ENCODE assay signal across 8 cellular contexts in genomic region chr16:30585022-30585399, GRCh38. TPM values are rescaled to one million over a fixed set of nuclear protein-coding genes. Genes with fewer than 3 reads are reported as not detected.
DNase-seq lines count a peak whose midpoint lies in the region; ATAC-seq and TF ChIP-seq lines count a peak whose summit lies in the region.

No MANE protein-coding gene starts in this region.

- TF ChIP-seq CTCF in PC-9 (conservative IDR thresholded peaks at IDR 0.05) (no peak), endodermal cell (conservative IDR thresholded peaks at IDR 0.05) (no peak)

- peak overlapping the region; percentile 87 for H3K4me3 Mint-ChIP-seq in activated CD4-positive, alpha-beta T cell treated with anti-CD3 and anti-CD28 coated beads, Interleukin-2, amount 10 ng/mL, durations not matched to agents 7 days and 5 days
- H3K4me3 Mint-ChIP-seq in endodermal cell: peak overlapping the region; percentile 70

- peaks cover 37% of the 10 kb centered on the region for H3K4me1 Mint-ChIP-seq in activated CD4-positive, alpha-beta T cell treated with anti-CD3 and anti-CD28 coated beads, Interleukin-2, amount 10 ng/mL, durations not matched to agents 7 days and 5 days
- peaks cover 10% of the 10 kb centered on the region for H3K4me1 Mint-ChIP-seq in endodermal cell

- peak; percentile 24 for DNase-seq in activated CD4-positive, alpha-beta T cell treated with anti-CD3 and anti-CD28 coated beads, Interleukin-2, amount 10 ng/mL, durations not matched to agents 7 days and 5 days
- DNase-seq in activated CD4-positive, alpha-beta T cell treated with anti-CD3 and anti-CD28 coated beads for 1 hour: no peak
- DNase-seq in PC-9 (no peak), endodermal cell (peak; percentile 77), SIG-M5 (lab: John Stamatoyannopoulos, UW) (no peak)

- H4K20me1 ChIP-seq in PC-9 (ENCODE audit: insufficient read depth): no peaks in the 10 kb centered on the region; the same call in 1 of the 2 replicates

- H3K9ac ChIP-seq in endodermal cell (ENCODE audit: extremely low read depth, low read length, poor library complexity, severe bottlenecking): peak overlapping the region; percentile 70

- intact Hi-C loops in PC-9 (cut with micrococcal nuclease; ENCODE audit: unreplicated experiment): loop anchor here (1.0 to 2.0 kb wide), 4 partner anchors 14 to 74 kb away; partner anchors contain the start of genes FBRS, ZNF688 and ZNF764

- H3K36me3 Mint-ChIP-seq in activated CD4-positive, alpha-beta T cell treated with anti-CD3 and anti-CD28 coated beads, Interleukin-2, amount 10 ng/mL, durations not matched to agents 7 days and 5 days (ENCODE audit: low read depth): peaks cover 29% of the 10 kb centered on the region
- H3K36me3 Mint-ChIP-seq in endodermal cell (ENCODE audit: low read depth): peaks cover 47% of the 10 kb centered on the region

- no TSS peak for BruUV-seq in PC-9 (replicated peaks; lab: Mats Ljungman, UMichigan)

- POLR2A ChIA-PET in activated CD4-positive, alpha-beta T cell treated with anti-CD3 and anti-CD28 coated beads, Interleukin-2, amount 10 ng/mL, durations not matched to agents 7 days and 5 days (lab: Charles Lee): interaction anchor here (1.0 kb wide), 1 partner anchor 13 kb away, joined by 5 read pairs; the partner anchor contains the start of gene ZNF688
- POLR2A ChIA-PET in PC-9 (lab: Charles Lee; ENCODE audit: unreplicated experiment): interaction anchor here (0.7 to 1.0 kb wide), 2 partner anchors 13 to 27 kb away, joined by 7 to 8 read pairs; partner anchors contain the start of gene ZNF764

- peaks cover 11% of the 10 kb centered on the region; the same call in 1 of the 2 replicates for H3F3A ChIP-seq in PC-9 (ENCODE audit: insufficient read depth, low read depth)

- no peaks in the 10 kb centered on the region for H3K9me2 ChIP-seq in PC-9 (ENCODE audit: insufficient read depth)

- peak overlapping the region; percentile 91 for H3K27ac Mint-ChIP-seq in activated CD4-positive, alpha-beta T cell treated with anti-CD3 and anti-CD28 coated beads, Interleukin-2, amount 10 ng/mL, durations not matched to agents 7 days and 5 days
- H3K27ac Mint-ChIP-seq in endodermal cell: peak overlapping the region; percentile 74

- H3K27me3 Mint-ChIP-seq in activated CD4-positive, alpha-beta T cell treated with anti-CD3 and anti-CD28 coated beads, Interleukin-2, amount 10 ng/mL, durations not matched to agents 7 days and 5 days: no peaks in the 10 kb centered on the region
- H3K27me3 Mint-ChIP-seq in endodermal cell (ENCODE audit: insufficient read depth): no peaks in the 10 kb centered on the region

- H3K9me3 ChIP-seq in PC-9 (ENCODE audit: insufficient read depth, low read depth) (no peaks in the 10 kb centered on the region), endodermal cell (ENCODE audit: control insufficient read depth, low read length) (no peaks in the 10 kb centered on the region), neuron (ENCODE audit: low read length) (no peaks in the 10 kb centered on the region)

- H3K4me2 ChIP-seq in PC-9: peak overlapping the region; percentile 95

- CTCF ChIA-PET in activated CD4-positive, alpha-beta T cell treated with anti-CD3 and anti-CD28 coated beads, Interleukin-2, amount 10 ng/mL, durations not matched to agents 7 days and 5 days (lab: Charles Lee): interaction anchor here (0.7 to 3.3 kb wide), 5 partner anchors 9 to 50 kb away, joined by 3 to 16 read pairs (median 6); partner anchors contain the start of genes ZNF688 and ZNF747
- CTCF ChIA-PET in PC-9 (lab: Charles Lee): interaction anchor here (0.7 to 1.6 kb wide), 2 partner anchors 13 to 155 kb away, joined by 4 read pairs; partner anchors contain the start of genes DCTPP1 and ZNF688

- peaks cover 51% of the 10 kb centered on the region for H3K79me2 ChIP-seq in PC-9 (ENCODE audit: low read depth)

- 4 to 5% methylated on average over 4 to 22 of the region's 23 CpGs for WGBS in endodermal cell (ENCODE audit: insufficient coverage in 1 of 2, insufficient read length in 1 of 2), 2 experiments

- peak overlapping the region; percentile 89 for H3K4me3 ChIP-seq in PC-9
- peak overlapping the region; percentile 90 for H3K4me3 ChIP-seq in endodermal cell (ENCODE audit: low read length)
- H3K4me3 ChIP-seq in neuron (ENCODE audit: low read length): peak overlapping the region; percentile 61

- H2AFZ ChIP-seq in PC-9 (peak overlapping the region; percentile 97), neuron (ENCODE audit: low read depth, low read length) (peak overlapping the region; percentile 58)

- 0 out of 2 replicates have a peak, but pooled peaks cover 7% of the 10 kb centered on the region for H3K36me3 ChIP-seq in PC-9 (ENCODE audit: low read depth)
- H3K36me3 ChIP-seq in endodermal cell (ENCODE audit: control insufficient read depth, insufficient read depth, low read length): peaks cover 36% of the 10 kb centered on the region
- peaks cover 16% of the 10 kb centered on the region for H3K36me3 ChIP-seq in neuron (ENCODE audit: insufficient read depth, low read length)

- H3K27me3 ChIP-seq in PC-9 (ENCODE audit: insufficient read depth, low read depth): no peaks in the 10 kb centered on the region
- H3K27me3 ChIP-seq in endodermal cell (ENCODE audit: control insufficient read depth, insufficient read depth, low read length, poor library complexity, severe bottlenecking): no peaks in the 10 kb centered on the region
- no peaks in the 10 kb centered on the region for H3K27me3 ChIP-seq in neuron (ENCODE audit: insufficient read depth, low read length)

- H3K4me1 ChIP-seq in PC-9 (replicated peaks; ENCODE audit: insufficient read depth) (peaks cover 12% of the 10 kb centered on the region; the same call in 1 of the 2 replicates), endodermal cell (ENCODE audit: control insufficient read depth, insufficient read depth, low read length) (no peaks in the 10 kb centered on the region), neuron (ENCODE audit: insufficient read depth, low read length) (no peaks in the 10 kb centered on the region)

- ATAC-seq in HG02763 (IDR thresholded peaks at IDR 0.05; ENCODE audit: unreplicated experiment) (peak; percentile 18), HG03565 (IDR thresholded peaks at IDR 0.05; ENCODE audit: unreplicated experiment) (no peak)

- H3K9me3 Mint-ChIP-seq in activated CD4-positive, alpha-beta T cell treated with anti-CD3 and anti-CD28 coated beads, Interleukin-2, amount 10 ng/mL, durations not matched to agents 7 days and 5 days: no peaks in the 10 kb centered on the region
- no peaks in the 10 kb centered on the region for H3K9me3 Mint-ChIP-seq in endodermal cell

- H3K27ac ChIP-seq in PC-9: peak overlapping the region; percentile 57
- H3K27ac ChIP-seq in endodermal cell (ENCODE audit: low read depth, low read length): peak overlapping the region; percentile 77

RNA-seq across cellular contexts. Expression of gene ZNF785, which starts 0.5 kb away (rescaled TPM):
- total RNA-seq in activated CD4-positive, alpha-beta T cell treated with anti-CD3 and anti-CD28 coated beads, Interleukin-2, amount 10 ng/mL, durations not matched to agents 7 days and 5 days: 10 to 100 TPM; 17.0 to 18.3 TPM
- total RNA-seq in PC-9 (2021) (30.9 and 39.8 TPM in 2 replicates), endodermal cell (10 to 100 TPM; 22.5 to 24.0 TPM)
- polyA plus RNA-seq in endodermal cell (2013, experiment 1 of 2): 14.3 TPM
- 13.2 TPM for polyA plus RNA-seq in endodermal cell (2013, experiment 2 of 2)

RNA-seq across cellular contexts. Expression of gene ZNF688, which starts 13.5 kb away (rescaled TPM):
- 10 to 100 TPM; 13.3 to 13.8 TPM for total RNA-seq in activated CD4-positive, alpha-beta T cell treated with anti-CD3 and anti-CD28 coated beads, Interleukin-2, amount 10 ng/mL, durations not matched to agents 7 days and 5 days
- total RNA-seq in PC-9 (2021) (13.1 and 25.7 TPM in 2 replicates), endodermal cell (1 to 10 TPM; 6.4 to 7.5 TPM)
- polyA plus RNA-seq in endodermal cell (2013, experiment 1 of 2): 9.6 TPM
- polyA plus RNA-seq in endodermal cell (2013, experiment 2 of 2): 9.1 TPM

RNA-seq across cellular contexts. Expression of gene ZNF689, which starts 25.2 kb away (rescaled TPM):
- 10 to 100 TPM; 12.8 to 13.8 TPM for total RNA-seq in activated CD4-positive, alpha-beta T cell treated with anti-CD3 and anti-CD28 coated beads, Interleukin-2, amount 10 ng/mL, durations not matched to agents 7 days and 5 days
- total RNA-seq in PC-9 (2021) (9.1 and 10.1 TPM in 2 replicates), endodermal cell (10 to 100 TPM; 13.0 to 15.8 TPM)
- polyA plus RNA-seq in endodermal cell (2013, experiment 1 of 2): 16.6 TPM
- polyA plus RNA-seq in endodermal cell (2013, experiment 2 of 2): 14.7 TPM

RNA-seq across cellular contexts. Expression of gene ZNF764, which starts 26.8 kb away (rescaled TPM):
- total RNA-seq in activated CD4-positive, alpha-beta T cell treated with anti-CD3 and anti-CD28 coated beads, Interleukin-2, amount 10 ng/mL, durations not matched to agents 7 days and 5 days: 10 to 100 TPM; 17.5 to 18.2 TPM
- total RNA-seq in PC-9 (2021): 12.3 and 12.4 TPM in 2 replicates
- total RNA-seq in endodermal cell: 10 to 100 TPM; 19.0 TPM
- 13.7 TPM for polyA plus RNA-seq in endodermal cell (2013, experiment 1 of 2)
- polyA plus RNA-seq in endodermal cell (2013, experiment 2 of 2): 12.5 TPM

RNA-seq across cellular contexts. Expression of gene ZNF747, which starts 50.4 kb away (rescaled TPM):
- total RNA-seq in activated CD4-positive, alpha-beta T cell treated with anti-CD3 and anti-CD28 coated beads, Interleukin-2, amount 10 ng/mL, durations not matched to agents 7 days and 5 days: 10 to 100 TPM; 10.4 to 11.8 TPM
- total RNA-seq in PC-9 (2021) (14.5 and 17.9 TPM in 2 replicates), endodermal cell (10 to 100 TPM; 15.5 to 17.1 TPM)
- 6.7 TPM for polyA plus RNA-seq in endodermal cell (2013, experiment 1 of 2)
- 6.6 TPM for polyA plus RNA-seq in endodermal cell (2013, experiment 2 of 2)

Comparison
In these comparisons a context has a peak if more than half of its experiments do, and no peak if none do; other contexts are left out.
1. DNase-seq: peak in activated CD4-positive, alpha-beta T cell treated with anti-CD3 and anti-CD28 coated beads, Interleukin-2, amount 10 ng/mL, durations not matched to agents 7 days and 5 days (single experiment) and endodermal cell (single experiment); none in activated CD4-positive, alpha-beta T cell treated with anti-CD3 and anti-CD28 coated beads for 1 hour (single experiment), PC-9 (0 of 2) and SIG-M5 (single experiment).
2. Peak in every context shown above with its lines, with median percentiles within 50 percentile points of each other: H3K4me3 ChIP-seq.